ENCODE assay signal across 25 cellular contexts in the genomic region with DNA sequence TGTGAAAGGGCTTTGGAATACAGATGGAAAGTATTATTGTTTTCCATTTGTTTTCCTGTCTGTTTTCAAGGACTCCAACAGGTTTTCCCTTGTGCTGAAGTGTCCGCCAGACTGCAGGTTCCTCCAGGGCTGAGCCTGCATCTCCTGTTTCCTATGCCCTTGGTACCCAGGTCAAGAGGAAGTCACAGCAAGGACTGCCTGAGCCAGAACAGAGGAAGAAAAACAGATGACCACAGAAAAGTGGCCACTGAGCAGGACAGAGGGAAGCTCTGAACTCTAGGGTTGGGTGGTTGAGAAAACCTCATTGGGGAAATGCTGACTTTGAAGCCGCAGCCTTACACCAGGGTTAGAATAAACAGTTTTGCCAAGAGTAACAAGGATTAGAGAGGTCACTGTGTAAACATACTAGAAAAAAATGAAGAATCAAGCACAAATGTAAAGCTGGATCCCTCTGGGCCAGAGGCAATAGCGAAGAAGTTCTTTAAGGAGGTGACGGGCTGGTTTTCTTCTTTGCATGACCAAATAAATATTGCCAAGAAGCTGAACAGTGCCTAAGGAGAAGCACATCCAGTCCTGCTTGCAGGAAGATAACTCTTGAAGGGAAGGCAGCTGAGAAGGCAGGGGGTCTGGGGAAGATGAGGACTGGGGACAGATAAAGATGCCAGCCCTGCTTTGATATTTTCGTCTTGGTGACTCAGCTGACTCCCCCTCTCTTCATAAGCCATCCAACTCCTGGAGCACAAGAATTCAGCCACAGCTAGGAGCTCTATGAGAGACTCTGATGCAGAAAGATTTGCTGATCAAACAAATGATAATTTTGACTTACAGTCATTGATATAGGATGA. TPM values are rescaled to one million over a fixed set of nuclear protein-coding genes. Genes with fewer than 3 reads are reported as not detected.
DNase-seq lines count a peak whose midpoint lies in the region; ATAC-seq and TF ChIP-seq lines count a peak whose summit lies in the region.
"Had no signal": no experiment of that assay in that cellular context is flagged by ENCODE, and none has a peak within 500 bp of the region (broad histone marks: within the 10 kb centered on the region; RNA-seq: fewer than 3 reads in every experiment).

No MANE protein-coding gene starts in this region.

- no peaks in the 10 kb centered on the region for H3K9me3 ChIP-seq in breast epithelium
- no peaks in the 10 kb centered on the region for H3K9me3 ChIP-seq in PC-3 (ENCODE audit: low read length)

- H3K4me3 ChIP-seq in breast epithelium (no peak overlapping the region), fibroblast of villous mesenchyme (ENCODE audit: low read depth, low read length) (no peak overlapping the region), PC-3 (ENCODE audit: low read length) (no peak overlapping the region)
- H3K4me3 ChIP-seq: GM12878, GM23338 had no signal

- H3K9ac ChIP-seq in PC-3 (ENCODE audit: low read length) = no peak overlapping the region

- no peak overlapping the region for H3K27ac Mint-ChIP-seq in MCF 10A (ENCODE audit: low read depth, unreplicated experiment)
- H3K27ac Mint-ChIP-seq in type B pancreatic cell = peak overlapping the region; percentile 37
- H3K27ac Mint-ChIP-seq: activated naive CD8-positive, alpha-beta T cell treated with anti-CD3 and anti-CD28 coated beads for 36 hours; activated T-helper 1 cell treated with anti-CD3 and anti-CD28 coated beads, Interleukin-12 subunit alpha, Interleukin-12 subunit beta, Interleukin-2, Interleukin-4 antibody, amounts not matched to agents 30 ng/mL and 10 ng/mL and 1 ng/mL, durations not matched to agents 14 hours and 24 hours and 36 hours; GM23338 had no signal

- H3K4me1 Mint-ChIP-seq in MCF 10A (ENCODE audit: insufficient read depth, unreplicated experiment) = peaks cover 14% of the 10 kb centered on the region
- H3K4me1 Mint-ChIP-seq in type B pancreatic cell (ENCODE audit: unreplicated experiment) = peaks cover 43% of the 10 kb centered on the region

- H4K20me1 ChIP-seq in PC-3 (ENCODE audit: low read length) = no peaks in the 10 kb centered on the region

- H3K4me3 Mint-ChIP-seq in MCF 10A (ENCODE audit: unreplicated experiment) = no peak overlapping the region
- peak overlapping the region; percentile 71 for H3K4me3 Mint-ChIP-seq in type B pancreatic cell
- H3K4me3 Mint-ChIP-seq: activated naive CD8-positive, alpha-beta T cell treated with anti-CD3 and anti-CD28 coated beads for 36 hours; activated T-helper 1 cell treated with anti-CD3 and anti-CD28 coated beads, Interleukin-12 subunit alpha, Interleukin-12 subunit beta, Interleukin-2, Interleukin-4 antibody, amounts not matched to agents 30 ng/mL and 10 ng/mL and 1 ng/mL, durations not matched to agents 14 hours and 24 hours and 36 hours; GM23338 had no signal

- no peaks in the 10 kb centered on the region for H3K9me2 ChIP-seq in PC-3 (replicated peaks; ENCODE audit: low read length)

- H3K27ac ChIP-seq in breast epithelium (peak overlapping the region; percentile 8 to 48), PC-3 (ENCODE audit: low read length) (no peak overlapping the region)

- H3F3A ChIP-seq in PC-3 (ENCODE audit: low read length, unreplicated experiment) = no peaks in the 10 kb centered on the region

- no TSS peak for BruUV-seq in MCF 10A (replicated peaks; lab: Mats Ljungman, UMichigan)
- no TSS peak for BruUV-seq in PC-3 (replicated peaks; lab: Mats Ljungman, UMichigan)

- POLR2A ChIA-PET in MCF 10A (lab: Yijun Ruan, JAX) (interaction anchor here (0.6 to 0.9 kb wide), 4 partner anchors 16 to 115 kb away, joined by 3 to 5 read pairs (median 3); no protein-coding TSS in a partner anchor), PC-3 (lab: Charles Lee; ENCODE audit: unreplicated experiment) (interaction anchor here (0.6 kb wide), 1 partner anchor 11 kb away, joined by 3 read pairs; no protein-coding TSS in a partner anchor)

- no peaks in the 10 kb centered on the region for H3K27me3 Mint-ChIP-seq in MCF 10A (ENCODE audit: insufficient read depth, unreplicated experiment)
- peaks cover 4% of the 10 kb centered on the region for H3K27me3 Mint-ChIP-seq in type B pancreatic cell
- H3K27me3 Mint-ChIP-seq: activated naive CD8-positive, alpha-beta T cell treated with anti-CD3 and anti-CD28 coated beads for 36 hours had no signal

- H3K4me1 ChIP-seq in breast epithelium = no peaks in the 10 kb centered on the region
- H3K4me1 ChIP-seq in PC-3 (ENCODE audit: insufficient read depth, low read length) = peaks cover 19% of the 10 kb centered on the region

- TF ChIP-seq POLR2A in breast epithelium (IDR thresholded peaks at IDR 0.05) = no peak

- H3K27me3 ChIP-seq in breast epithelium (no peaks in the 10 kb centered on the region), PC-3 (ENCODE audit: low read length) (no peaks in the 10 kb centered on the region)

- H3K36me3 Mint-ChIP-seq in MCF 10A (ENCODE audit: insufficient read depth, unreplicated experiment) (no peaks in the 10 kb centered on the region), type B pancreatic cell (peaks cover 3% of the 10 kb centered on the region)
- H3K36me3 Mint-ChIP-seq: activated naive CD8-positive, alpha-beta T cell treated with anti-CD3 and anti-CD28 coated beads for 36 hours; brain had no signal

- no peaks in the 10 kb centered on the region for H3K9me3 Mint-ChIP-seq in MCF 10A (ENCODE audit: unreplicated experiment)
- H3K9me3 Mint-ChIP-seq in type B pancreatic cell = peaks cover 4% of the 10 kb centered on the region
- H3K9me3 Mint-ChIP-seq: activated naive CD8-positive, alpha-beta T cell treated with anti-CD3 and anti-CD28 coated beads for 36 hours; activated T-helper 1 cell treated with anti-CD3 and anti-CD28 coated beads, Interleukin-12 subunit alpha, Interleukin-12 subunit beta, Interleukin-2, Interleukin-4 antibody, amounts not matched to agents 30 ng/mL and 10 ng/mL and 1 ng/mL, durations not matched to agents 14 hours and 24 hours and 36 hours had no signal

- H3K36me3 ChIP-seq in breast epithelium (no peaks in the 10 kb centered on the region), PC-3 (ENCODE audit: low read depth, low read length) (no peaks in the 10 kb centered on the region)

- CTCF ChIA-PET in MCF 10A (lab: Yijun Ruan, JAX) (interaction anchor here (0.6 to 15.0 kb wide), 16 partner anchors 8 to 899 kb away, joined by 3 to 1396 read pairs (median 40); a partner anchor contains a TSS), PC-3 (lab: Charles Lee) (no interaction called here)

- no peak for ATAC-seq in PC-3
- ATAC-seq: GM12878, GM23338 had no signal

- H3K4me2 ChIP-seq in PC-3 (ENCODE audit: low read length) = no peak overlapping the region
- H3K4me2 ChIP-seq: GM23338 had no signal

- in situ Hi-C loops in KBM-7 (cut with MboI; ENCODE audit: low pct_unique_long_range_greater_than_20kb, low sequenced_read_pairs) = loop anchor here (10.0 kb wide), 1 partner anchor 102 kb away; no protein-coding TSS in a partner anchor

- DNase-seq in breast epithelium (ENCODE audit: low spot score in 2 of 2) (no peak), MCF 10A (ENCODE audit: unreplicated experiment) (no peak), fibroblast of villous mesenchyme (ENCODE audit: low read depth) (peak; percentile 38), midbrain (lab: John Stamatoyannopoulos, UW) (peak; percentile 44), type B pancreatic cell (ENCODE audit: extremely low spot score, unreplicated experiment) (no peak), amniotic stem cell (lab: John Stamatoyannopoulos, UW) (no peak), KBM-7 (no peak), PC-3 (no peak)
- DNase-seq: activated naive CD8-positive, alpha-beta T cell treated with anti-CD3 and anti-CD28 coated beads for 36 hours; GDM1; stimulated activated CD4-positive, alpha-beta T cell treated with anti-CD3 and anti-CD28 coated beads, Interleukin-1b, Interleukin-23, amount 100 ng/mL, for 48 hours; stimulated activated naive CD4-positive, alpha-beta T cell treated with Interleukin-2 at 50 U/mL for 16 hours had no signal

- intact Hi-C loops in breast epithelium (cut with DNase I; ENCODE audit: low total_unique reads) (no loop called here), MCF 10A (cut with micrococcal nuclease) (no loop called here), PC-3 (cut with micrococcal nuclease) (loop anchor here (2.0 kb wide), 1 partner anchor 28 kb away; a partner anchor contains a TSS)

- H3K79me2 ChIP-seq in PC-3 (ENCODE audit: low read length) = no peaks in the 10 kb centered on the region

- TF ChIP-seq CTCF in breast epithelium (IDR thresholded peaks at IDR 0.05) (no peak), MCF 10A (IDR thresholded peaks at IDR 0.05; ENCODE audit: unreplicated experiment) (no peak), fibroblast of villous mesenchyme (IDR thresholded peaks at IDR 0.05; ENCODE audit: insufficient read depth, low read depth, low read length) (no peak), type B pancreatic cell (conservative IDR thresholded peaks at IDR 0.05) (no peak), PC-3 (conservative IDR thresholded peaks at IDR 0.05; ENCODE audit: low read depth, low read length) (no peak)

- no peak overlapping the region for H2AFZ ChIP-seq in PC-3 (ENCODE audit: low read length)
- H2AFZ ChIP-seq: GM23338 had no signal

RNA-seq across cellular contexts. Expression of a gene that starts 3.7 kb away (rescaled TPM):
- total RNA-seq in breast epithelium (1 to 10 TPM in 2 of 3 donors, under 1 TPM in 1; 0.80 to 2.6 (median 2.6) TPM), MCF 10A (2022) (0.32 and 0.40 TPM in 2 replicates), fibroblast of villous mesenchyme (0.32 and 0.43 TPM in 2 replicates), type B pancreatic cell (ENCODE audit: low replicate concordance) (1.0 and 2.8 TPM in 2 replicates), PC-3 (2014; rRNA removed) (1.6 and 4.8 TPM in 2 replicates)
- total RNA-seq: GM23338, HT-29 had no signal

RNA-seq across cellular contexts. Expression of a gene that starts 29.0 kb away (rescaled TPM):
- total RNA-seq in breast epithelium (100 to 1,000 TPM; 195 to 259 (median 231) TPM), MCF 10A (2022) (464 and 483 TPM in 2 replicates), fibroblast of villous mesenchyme (167 and 277 TPM in 2 replicates), type B pancreatic cell (ENCODE audit: low replicate concordance) (138 and 208 TPM in 2 replicates), PC-3 (2014; rRNA removed) (1,281 and 1,584 TPM in 2 replicates)

RNA-seq across cellular contexts. Expression of a gene that starts 33.9 kb away (rescaled TPM):
- total RNA-seq in breast epithelium (under 1 TPM in 2 of 3 donors, not detected in 1; 0.15 to 0.16 TPM), MCF 10A (2022) (not detected in 2 replicates), fibroblast of villous mesenchyme (under 0.01 TPM in 1 of 2 replicates, not detected in the other), type B pancreatic cell (ENCODE audit: low replicate concordance) (not detected in 2 replicates), PC-3 (2014; rRNA removed) (0.29 and 0.47 TPM in 2 replicates)
- total RNA-seq: A172; activated naive CD8-positive, alpha-beta T cell treated with anti-CD3 and anti-CD28 coated beads for 36 hours; activated T-helper 1 cell treated with anti-CD3 and anti-CD28 coated beads, Interleukin-12 subunit alpha, Interleukin-12 subunit beta, Interleukin-2, Interleukin-4 antibody, amounts not matched to agents 30 ng/mL and 10 ng/mL and 1 ng/mL, durations not matched to agents 14 hours and 24 hours and 36 hours; dermis blood vessel endothelial cell; endothelial cell of umbilical vein; GM12878; GM23338; kidney epithelial cell; LHCN-M2; SK-MEL-5; ureter had no signal

RNA-seq across cellular contexts. Expression of a gene that starts 49.1 kb away (rescaled TPM):
- total RNA-seq in breast epithelium (1 to 10 TPM in 2 of 3 donors, not detected in 1; 5.9 to 8.0 TPM), MCF 10A (2022) (0.25 and 0.44 TPM in 2 replicates), fibroblast of villous mesenchyme (not detected in 2 replicates), type B pancreatic cell (ENCODE audit: low replicate concordance) (36.4 and 44.3 TPM in 2 replicates), PC-3 (2014; rRNA removed) (15.6 and 19.9 TPM in 2 replicates)
- total RNA-seq: activated T-helper 1 cell treated with anti-CD3 and anti-CD28 coated beads, Interleukin-12 subunit alpha, Interleukin-12 subunit beta, Interleukin-2, Interleukin-4 antibody, amounts not matched to agents 30 ng/mL and 10 ng/mL and 1 ng/mL, durations not matched to agents 14 hours and 24 hours and 36 hours; dermis blood vessel endothelial cell; GM12878; LHCN-M2; mononuclear cell; SK-MEL-5 had no signal

RNA-seq across cellular contexts. Expression of a gene that starts 57.7 kb away (rescaled TPM):
- total RNA-seq in breast epithelium (not detected), MCF 10A (2022) (not detected in 2 replicates), fibroblast of villous mesenchyme (not detected in 2 replicates), type B pancreatic cell (ENCODE audit: low replicate concordance) (not detected in 2 replicates), PC-3 (2014; rRNA removed) (5.9 and 8.7 TPM in 2 replicates)
- total RNA-seq: A172; activated naive CD8-positive, alpha-beta T cell treated with anti-CD3 and anti-CD28 coated beads for 36 hours; activated T-helper 1 cell treated with anti-CD3 and anti-CD28 coated beads, Interleukin-12 subunit alpha, Interleukin-12 subunit beta, Interleukin-2, Interleukin-4 antibody, amounts not matched to agents 30 ng/mL and 10 ng/mL and 1 ng/mL, durations not matched to agents 14 hours and 24 hours and 36 hours; dermis blood vessel endothelial cell; endothelial cell of umbilical vein; GM12878; GM23338; HT-29; kidney epithelial cell; LHCN-M2; ureter had no signal

Comparison
In these comparisons a context has a peak if more than half of its experiments do, and no peak if none do; other contexts are left out.
1. DNase-seq: peak in fibroblast of villous mesenchyme (single experiment) and midbrain (single experiment); none in breast epithelium (0 of 2), MCF 10A (single experiment), type B pancreatic cell (single experiment), amniotic stem cell (single experiment), KBM-7 (single experiment) and PC-3 (single experiment).